In the genomic region with DNA sequence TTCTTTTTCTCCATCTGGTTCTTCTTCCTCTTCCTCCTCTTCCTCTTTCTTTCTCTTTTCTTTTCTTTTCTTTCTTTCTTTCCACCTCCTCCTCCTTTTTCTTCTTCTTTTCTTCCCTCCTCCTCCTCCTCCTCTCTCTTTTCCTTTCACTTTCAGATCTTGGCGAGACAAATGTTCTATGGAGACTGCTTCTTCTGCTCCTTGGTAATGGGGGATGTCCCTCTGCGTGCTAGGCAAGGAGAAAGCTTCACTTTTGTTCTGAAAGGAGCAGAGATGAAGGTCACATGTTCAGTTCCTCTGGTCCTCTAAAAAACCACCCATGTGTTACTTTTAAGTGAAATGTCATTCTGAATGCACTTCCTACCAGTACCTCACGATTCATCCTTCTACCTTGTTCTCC, we compare ENCODE assay signal across 11 cellular contexts. TPM values are rescaled to one million over a fixed set of nuclear protein-coding genes. Genes with fewer than 3 reads are reported as not detected.
DNase-seq lines count a peak whose midpoint lies in the region; ATAC-seq and TF ChIP-seq lines count a peak whose summit lies in the region.
"Had no signal": no experiment of that assay in that cellular context is flagged by ENCODE, and none has a peak within 500 bp of the region (broad histone marks: within the 10 kb centered on the region; RNA-seq: fewer than 3 reads in every experiment).

No MANE protein-coding gene starts in this region.

- H3K27me3 ChIP-seq in upper lobe of left lung, result no peaks in the 10 kb centered on the region
- H3K27me3 ChIP-seq in aorta (ENCODE audit: control insufficient read depth in 1 of 2, insufficient read depth in 2 of 2, low read length in 1 of 2), result no peaks in the 10 kb centered on the region
- H3K27me3 ChIP-seq: SJCRH30 had no signal

- no TSS peak for BruUV-seq in OCI-LY7 (replicated peaks; lab: Mats Ljungman, UMichigan)

- no peak overlapping the region for H3K4me3 ChIP-seq in OCI-LY7 (ENCODE audit: low read depth, low read length, poor library complexity, severe bottlenecking)
- no peak overlapping the region for H3K4me3 ChIP-seq in upper lobe of left lung
- no peak overlapping the region for H3K4me3 ChIP-seq in aorta (ENCODE audit: low read length in 2 of 2)
- H3K4me3 ChIP-seq: SJCRH30 had no signal

- H3K27ac ChIP-seq in OCI-LY7 (ENCODE audit: low read depth, low read length, poor library complexity, severe bottlenecking) (peak overlapping the region; percentile 28), upper lobe of left lung (no peak overlapping the region), aorta (ENCODE audit: low read depth in 1 of 2, low read length in 2 of 2) (no peak overlapping the region)
- H3K27ac ChIP-seq: SJCRH30 had no signal

- ATAC-seq in GM18867 (IDR thresholded peaks at IDR 0.05; ENCODE audit: unreplicated experiment) (peak; percentile 25), upper lobe of left lung (ENCODE audit: low FRiP score in 2 of 2) (no peak), aorta (ENCODE audit: low FRiP score) (no peak)
- ATAC-seq: sciatic nerve had no signal

- H3K79me2 ChIP-seq in OCI-LY7 (ENCODE audit: insufficient read depth, low read depth, low read length), result no peaks in the 10 kb centered on the region; the same call in 1 of the 2 replicates

- peaks cover 50% of the 10 kb centered on the region for H3K4me1 ChIP-seq in OCI-LY7 (ENCODE audit: insufficient read depth, low read length, poor library complexity, severe bottlenecking)
- H3K4me1 ChIP-seq in upper lobe of left lung, result peaks cover 4 to 37% (median 17%) of the 10 kb centered on the region in 4 donors
- no peaks in the 10 kb centered on the region for H3K4me1 ChIP-seq in aorta (ENCODE audit: control insufficient read depth in 1 of 2, insufficient read depth in 2 of 2, low read length in 2 of 2)
- H3K4me1 ChIP-seq: SJCRH30 had no signal

- H3K4me3 Mint-ChIP-seq in HFFc6 (no peak overlapping the region), nephron progenitor cell (no peak overlapping the region)

- H3K4me2 ChIP-seq in OCI-LY7 (ENCODE audit: low read length), result peak overlapping the region; percentile 42

- H2AFZ ChIP-seq in OCI-LY7 (ENCODE audit: low read length), result no peak overlapping the region

- H4K20me1 ChIP-seq in OCI-LY7 (ENCODE audit: insufficient read depth, low read length), result no peaks in the 10 kb centered on the region

- intact Hi-C loops in OCI-LY7 (cut with micrococcal nuclease; ENCODE audit: unreplicated experiment), result no loop called here
- intact Hi-C loops in aorta (cut with DNase I), result no loop called here

- H3K27ac Mint-ChIP-seq in HFFc6 (peak overlapping the region; percentile 45), nephron progenitor cell (peak overlapping the region; percentile 80)

- 47 to 65% methylated on average over 3 of the region's 3 CpGs for WGBS in upper lobe of left lung, 2 donors
- 61 to 81% methylated on average over 3 of the region's 3 CpGs for WGBS in aorta, 2 donors

- no peak for TF ChIP-seq POLR2A in upper lobe of left lung (IDR thresholded peaks at IDR 0.05)

- H3K9me3 ChIP-seq in OCI-LY7 (ENCODE audit: low read length) (no peaks in the 10 kb centered on the region), upper lobe of left lung (no peaks in the 10 kb centered on the region), aorta (ENCODE audit: control insufficient read depth, low read length) (no peaks in the 10 kb centered on the region)
- H3K9me3 ChIP-seq: SJCRH30 had no signal

- no peaks in the 10 kb centered on the region; the same call in 1 of the 2 replicates for H3K27me3 Mint-ChIP-seq in HFFc6 (ENCODE audit: insufficient read depth)
- H3K27me3 Mint-ChIP-seq in nephron progenitor cell (ENCODE audit: low read depth, poor library complexity), result peaks cover 3% of the 10 kb centered on the region

- H3K4me1 Mint-ChIP-seq in HFFc6 (ENCODE audit: low read depth), result peaks cover 40% of the 10 kb centered on the region
- H3K4me1 Mint-ChIP-seq in nephron progenitor cell, result peaks cover 42% of the 10 kb centered on the region

- H3K9me3 Mint-ChIP-seq in HFFc6 (no peaks in the 10 kb centered on the region), nephron progenitor cell (peaks cover 25% of the 10 kb centered on the region)

- TF ChIP-seq CTCF in HFFc6 (IDR thresholded peaks at IDR 0.05), result no peak
- TF ChIP-seq CTCF in OCI-LY7 (conservative IDR thresholded peaks at IDR 0.05; ENCODE audit: low read length), result no peak
- TF ChIP-seq CTCF in nephron progenitor cell (IDR thresholded peaks at IDR 0.05), result no peak
- TF ChIP-seq CTCF in upper lobe of left lung (IDR thresholded peaks at IDR 0.05), result no peak

- H3K36me3 Mint-ChIP-seq in HFFc6 (ENCODE audit: low read depth) (no peaks in the 10 kb centered on the region), nephron progenitor cell (ENCODE audit: low read depth) (peaks cover 6% of the 10 kb centered on the region)

- POLR2A ChIA-PET in OCI-LY7 (lab: Charles Lee), result no interaction called here

- H3K9me2 ChIP-seq in OCI-LY7 (ENCODE audit: insufficient read depth, low read length), result no peaks in the 10 kb centered on the region

- H3K36me3 ChIP-seq in OCI-LY7 (ENCODE audit: insufficient read depth, low read length) (no peaks in the 10 kb centered on the region; the same call in 1 of the 2 replicates), upper lobe of left lung (no peaks in the 10 kb centered on the region), aorta (ENCODE audit: control insufficient read depth in 1 of 2, insufficient read depth in 2 of 2, low read length in 1 of 2) (no peaks in the 10 kb centered on the region)
- H3K36me3 ChIP-seq: SJCRH30 had no signal

- TF ChIP-seq EP300 in upper lobe of left lung (IDR thresholded peaks at IDR 0.05), result no peak

- DNase-seq in HFFc6 (no peak), OCI-LY7 (ENCODE audit: low spot score) (peak; percentile 15), nephron progenitor cell (no peak), NCI-H1092 treated with DMSO at 0.1 percent for 48 hours (lab: John Stamatoyannopoulos, UW) (no peak), upper lobe of left lung (no peak), aorta (no peak)
- DNase-seq: activated gamma-delta T cell, NCI-H2081 treated with DMSO at 0.1 percent for 48 hours, SJCRH30 had no signal

- CTCF ChIA-PET in OCI-LY7 (lab: Charles Lee; ENCODE audit: unreplicated experiment), result no interaction called here

RNA-seq across cellular contexts. Expression of a gene that starts 33.2 kb away (rescaled TPM):
- 10 to 100 TPM; 61.2 to 78.7 (median 68.3) TPM for total RNA-seq in HFFc6 (2021; fragmentation: NEBNext Ultra II Directional; extraction: Animal tissue kit (Norgen Biotek cat#: 25700))
- total RNA-seq in OCI-LY7 (2014; rRNA removed; shearing (Covaris generic)), result 5.4 and 6.3 TPM in 2 replicates
- total RNA-seq in OCI-LY7 (2022) (32.9 and 38.7 TPM in 2 replicates), upper lobe of left lung (10 to 100 TPM in 5 of 6 donors, 1 to 10 TPM in 1; 9.4 to 34.2 (median 14.4) TPM), aorta (10 to 100 TPM; 43.0 TPM)
- polyA plus RNA-seq in aorta, result 10 to 100 TPM; 35.7 to 45.5 TPM
